ENCODE assay signal across 9 cellular contexts in the genomic region with DNA sequence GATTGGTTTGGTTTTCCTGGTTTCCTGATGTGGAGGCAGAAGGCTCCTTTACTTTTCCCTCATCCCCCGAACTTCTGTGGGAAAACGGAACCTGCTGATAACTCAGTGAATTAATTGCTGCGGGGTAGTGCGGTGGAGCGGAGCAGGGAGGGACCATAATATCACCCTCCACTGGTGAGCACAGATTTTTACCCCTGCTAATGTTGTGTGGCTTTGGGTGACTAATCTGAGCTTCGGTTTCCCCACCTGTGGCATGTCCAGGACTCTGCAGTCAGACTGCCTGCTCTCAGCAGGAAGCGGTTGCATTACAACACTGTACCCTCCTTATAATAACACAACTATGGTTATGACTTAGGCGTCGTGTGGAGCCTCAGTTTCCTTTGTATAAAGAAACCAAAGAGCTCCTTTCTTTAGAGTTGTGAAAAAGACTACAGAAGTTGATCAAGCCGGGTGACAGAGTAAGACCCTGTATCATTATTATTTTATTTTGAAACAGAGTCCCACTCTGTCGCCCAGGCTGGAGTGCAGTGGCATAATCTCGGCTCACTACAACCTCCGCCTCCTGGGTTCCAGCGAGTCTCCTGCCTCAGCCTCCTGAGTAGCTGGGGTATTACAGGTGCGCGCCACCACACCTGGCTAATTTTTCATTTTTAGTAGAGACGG. TPM values are rescaled to one million over a fixed set of nuclear protein-coding genes. Genes with fewer than 3 reads are reported as not detected.
DNase-seq lines count a peak whose midpoint lies in the region; ATAC-seq and TF ChIP-seq lines count a peak whose summit lies in the region.
"Had no signal": no experiment of that assay in that cellular context is flagged by ENCODE, and none has a peak within 500 bp of the region (broad histone marks: within the 10 kb centered on the region; RNA-seq: fewer than 3 reads in every experiment).

No MANE protein-coding gene starts in this region.

- no peaks in the 10 kb centered on the region for H3K36me3 ChIP-seq in A673 (ENCODE audit: insufficient read depth, low read length, poor library complexity, severe bottlenecking)

- peak overlapping the region in 1 of 2 donors; percentile 28 for H3K27ac Mint-ChIP-seq in T-cell

- intact Hi-C loops in A673 (cut with micrococcal nuclease; ENCODE audit: unreplicated experiment) = no loop called here

- no peaks in the 10 kb centered on the region for H3K9me3 ChIP-seq in A673 (ENCODE audit: low read depth, low read length, poor library complexity, severe bottlenecking)

- peaks cover 20 to 33% of the 10 kb centered on the region in 2 donors for H3K27me3 Mint-ChIP-seq in T-cell

- no peak overlapping the region for H3K4me3 ChIP-seq in A673 (ENCODE audit: low read depth, low read length, poor library complexity, severe bottlenecking)

- H3K27me3 ChIP-seq in A673 (replicated peaks; ENCODE audit: insufficient read depth, low read depth, low read length, poor library complexity) = no peaks in the 10 kb centered on the region

- peak overlapping the region; percentile 96 for H3K27ac ChIP-seq in A673 (ENCODE audit: low read depth, low read length, poor library complexity, severe bottlenecking)

- peak overlapping the region; percentile 22 to 59 (median 28) for H3K4me3 Mint-ChIP-seq in T-cell

- H3K9me3 Mint-ChIP-seq in T-cell = no peaks in the 10 kb centered on the region

- H3K4me1 Mint-ChIP-seq in T-cell = peaks cover 28 to 31% (median 30%) of the 10 kb centered on the region in 3 donors

- CTCF ChIA-PET in A673 (lab: Charles Lee) = interaction anchor here (0.6 to 1.3 kb wide), 4 partner anchors 12 to 130 kb away, joined by 3 read pairs; no protein-coding TSS in a partner anchor
- CTCF ChIA-PET in T-cell (lab: Charles Lee) = interaction anchor here (0.5 to 1.4 kb wide), 8 partner anchors 9 to 121 kb away, joined by 3 to 16 read pairs (median 4); no protein-coding TSS in a partner anchor

- no peaks in the 10 kb centered on the region for H3K36me3 Mint-ChIP-seq in T-cell

- POLR2A ChIA-PET in A673 (lab: Charles Lee; ENCODE audit: low non-redundant PET) = interaction anchor here (3.1 kb wide), 1 partner anchor 30 kb away, joined by 23 read pairs; no protein-coding TSS in a partner anchor
- POLR2A ChIA-PET in T-cell (lab: Charles Lee) = interaction anchor here (0.8 to 1.0 kb wide), 2 partner anchors 23 to 30 kb away, joined by 5 read pairs; no protein-coding TSS in a partner anchor

- H3K4me1 ChIP-seq in A673 (ENCODE audit: insufficient read depth, low read length, poor library complexity, severe bottlenecking) = peaks cover 20% of the 10 kb centered on the region

- no TSS peak for BruUV-seq in A673 (replicated peaks; lab: Mats Ljungman, UMichigan)

- no peak for TF ChIP-seq CTCF in A673 (conservative IDR thresholded peaks at IDR 0.05; ENCODE audit: low read depth, low read length)

- DNase-seq in A673 (ENCODE audit: low spot score) = peak; percentile 51
- DNase-seq in T-cell = peak in 18 of 34 experiments; percentile 7 to 40 (median 25)
- DNase-seq in dermis blood vessel endothelial cell = peak; percentile 71
- peak; percentile 84 for DNase-seq in renal cortical epithelial cell (ENCODE audit: low read depth)
- no peak for DNase-seq in GOT3 (lab: John Stamatoyannopoulos, UW)
- DNase-seq in NCI-H510A (lab: John Stamatoyannopoulos, UW) = no peak

- ATAC-seq in GM18519 (IDR thresholded peaks at IDR 0.05; ENCODE audit: low FRiP score, unreplicated experiment) (peak; percentile 88), HG03378 (IDR thresholded peaks at IDR 0.05; ENCODE audit: unreplicated experiment) (peak; percentile 86), T-cell (replicated peaks in 1 of 4) (peak in 2 of 4 experiments; percentile 25 to 41)

RNA-seq across cellular contexts. Expression of gene ID1, which starts 2.2 kb away (rescaled TPM):
- 24.6 and 39.3 TPM in 2 replicates for total RNA-seq in A673 (2021)
- 10 to 100 TPM in 1 of 5 donors, 1 to 10 TPM in 4; 1.4 to 11.2 (median 2.2) TPM for total RNA-seq in T-cell
- 768 and 1,287 TPM in 2 replicates for total RNA-seq in dermis blood vessel endothelial cell
- 88.2 and 251 TPM in 2 replicates for total RNA-seq in renal cortical epithelial cell

RNA-seq across cellular contexts. Expression of gene COX4I2, which starts 34.8 kb away (rescaled TPM):
- total RNA-seq in A673 (2021) = not detected in 2 replicates
- not detected for total RNA-seq in T-cell
- total RNA-seq in dermis blood vessel endothelial cell = not detected in 2 replicates
- total RNA-seq in renal cortical epithelial cell = not detected in 2 replicates
- total RNA-seq: pulmonary artery endothelial cell had no signal

Comparison
In these comparisons a context has a peak if more than half of its experiments do, and no peak if none do; other contexts are left out.
1. DNase-seq: peak in A673 (single experiment), T-cell (18 of 34), dermis blood vessel endothelial cell (single experiment) and renal cortical epithelial cell (single experiment); none in GOT3 (single experiment) and NCI-H510A (single experiment).